ENCODE assay signal across 7 cellular contexts in the genomic region with DNA sequence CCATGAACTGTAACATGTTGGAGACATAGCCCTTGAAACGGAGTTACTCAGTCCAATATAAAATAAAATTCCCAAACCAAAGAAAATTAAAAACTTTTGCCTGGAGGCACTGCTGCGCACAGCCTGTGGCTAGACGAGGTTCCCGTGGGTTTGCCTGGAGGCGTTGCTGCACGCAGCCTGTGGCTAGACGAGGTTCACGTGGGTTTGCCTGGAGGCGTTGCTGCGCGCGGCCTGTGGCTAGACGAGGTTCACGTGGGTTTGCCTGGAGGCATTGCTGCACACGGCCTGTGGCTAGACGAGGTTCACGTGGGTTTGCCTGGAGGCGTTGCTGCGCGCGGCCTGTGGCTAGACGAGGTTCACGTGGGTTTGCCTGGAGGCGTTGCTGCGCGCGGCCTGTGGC.
DNase-seq lines count a peak whose midpoint lies in the region; ATAC-seq and TF ChIP-seq lines count a peak whose summit lies in the region.
"Not testable (repeated sequence)": the region's sequence is repeated elsewhere in the genome, so short reads cannot be mapped to it uniquely, and the experiment has no call there.

No MANE protein-coding gene starts in this region.

- not testable (repeated sequence) for H3K9me3 Mint-ChIP-seq in CD4-positive, alpha-beta memory T cell; CD8-positive, alpha-beta memory T cell; central memory CD8-positive, alpha-beta T cell; effector memory CD8-positive, alpha-beta T cell; immature natural killer cell; nephron

- DNase-seq in CD4-positive, alpha-beta memory T cell, result peak in 4 of 5 donors; percentile 19 to 46 (median 24)
- DNase-seq in CD8-positive, alpha-beta memory T cell, result peak; percentile 10 to 69 (median 41)
- DNase-seq in activated gamma-delta T cell (lab: John Stamatoyannopoulos, UW) (peak; percentile 30), immature natural killer cell (peak; percentile 71 to 79 (median 76))
- DNase-seq in central memory CD8-positive, alpha-beta T cell (ENCODE audit: low spot score in 2 of 2), result not testable (repeated sequence)
- DNase-seq in effector memory CD8-positive, alpha-beta T cell, result peak; percentile 26 to 28 (median 27)

- H3K4me1 ChIP-seq in CD4-positive, alpha-beta memory T cell (ENCODE audit: insufficient read depth, low read length); CD8-positive, alpha-beta memory T cell (ENCODE audit: insufficient read depth, low read length): not testable (repeated sequence)

- not testable (repeated sequence) for H3K36me3 Mint-ChIP-seq in CD4-positive, alpha-beta memory T cell; CD8-positive, alpha-beta memory T cell; central memory CD8-positive, alpha-beta T cell (ENCODE audit: insufficient read depth); effector memory CD8-positive, alpha-beta T cell (ENCODE audit: insufficient read depth); immature natural killer cell; nephron (ENCODE audit: low read depth)

- H3K36me3 ChIP-seq in CD4-positive, alpha-beta memory T cell (ENCODE audit: insufficient read depth, low read length); CD8-positive, alpha-beta memory T cell (ENCODE audit: insufficient read depth, low read length): not testable (repeated sequence)

- intact Hi-C loops in CD4-positive, alpha-beta memory T cell (cut with micrococcal nuclease), result not testable (repeated sequence)

- POLR2A ChIA-PET in CD4-positive, alpha-beta memory T cell (lab: Charles Lee; ENCODE audit: partially characterized antibody), result interaction anchor here (1.0 kb wide), 1 partner anchor 10 kb away, joined by 5 read pairs; no protein-coding TSS in a partner anchor
- POLR2A ChIA-PET in CD8-positive, alpha-beta memory T cell (lab: Charles Lee), result not testable (repeated sequence)

- CTCF ChIA-PET in CD4-positive, alpha-beta memory T cell (lab: Charles Lee; ENCODE audit: partially characterized antibody); CD8-positive, alpha-beta memory T cell (lab: Charles Lee): not testable (repeated sequence)

- peak; percentile 32 for ATAC-seq in central memory CD8-positive, alpha-beta T cell (replicated peaks; ENCODE audit: extremely low read depth, poor library complexity, severe bottlenecking)
- ATAC-seq in effector memory CD8-positive, alpha-beta T cell (replicated peaks), result peak; percentile 58

- H3K27ac Mint-ChIP-seq in CD4-positive, alpha-beta memory T cell; central memory CD8-positive, alpha-beta T cell (ENCODE audit: low read depth): not testable (repeated sequence)
- H3K27ac Mint-ChIP-seq in CD8-positive, alpha-beta memory T cell, result peak overlapping the region in 5 of 8 donors; percentile 16 to 78 (median 64)
- H3K27ac Mint-ChIP-seq in effector memory CD8-positive, alpha-beta T cell, result peak overlapping the region; percentile 19 to 23
- H3K27ac Mint-ChIP-seq in immature natural killer cell, result peak overlapping the region; percentile 69 to 89 (median 82)
- peak overlapping the region; percentile 51 to 92 (median 89) for H3K27ac Mint-ChIP-seq in nephron

- H3K9me3 ChIP-seq in CD4-positive, alpha-beta memory T cell (ENCODE audit: control insufficient read depth in 1 of 2, low read length in 2 of 2); CD8-positive, alpha-beta memory T cell (ENCODE audit: low read length): not testable (repeated sequence)

- peaks cover 6 to 11% of the 10 kb centered on the region in 2 donors for H3K27me3 Mint-ChIP-seq in CD4-positive, alpha-beta memory T cell
- not testable (repeated sequence) for H3K27me3 Mint-ChIP-seq in CD8-positive, alpha-beta memory T cell; nephron (ENCODE audit: low read depth)
- peaks cover 26% of the 10 kb centered on the region for H3K27me3 Mint-ChIP-seq in central memory CD8-positive, alpha-beta T cell
- peaks cover 0 to 22% of the 10 kb centered on the region in 2 donors for H3K27me3 Mint-ChIP-seq in effector memory CD8-positive, alpha-beta T cell
- peaks cover 7 to 12% (median 10%) of the 10 kb centered on the region in 3 donors for H3K27me3 Mint-ChIP-seq in immature natural killer cell (ENCODE audit: low read depth in 3 of 3)

- not testable (repeated sequence) for TF ChIP-seq CTCF in nephron (IDR thresholded peaks at IDR 0.05; ENCODE audit: unreplicated experiment in 3 of 3)

- H3K27me3 ChIP-seq in CD4-positive, alpha-beta memory T cell (ENCODE audit: insufficient read depth, low read length); CD8-positive, alpha-beta memory T cell (ENCODE audit: insufficient read depth, low read length, poor library complexity, severe bottlenecking): not testable (repeated sequence)

- H3K4me3 Mint-ChIP-seq in CD4-positive, alpha-beta memory T cell; central memory CD8-positive, alpha-beta T cell; nephron: not testable (repeated sequence)
- peak overlapping the region in 1 of 7 donors; percentile 19 for H3K4me3 Mint-ChIP-seq in CD8-positive, alpha-beta memory T cell
- H3K4me3 Mint-ChIP-seq in effector memory CD8-positive, alpha-beta T cell, result peak overlapping the region in 1 of 2 donors; percentile 41
- H3K4me3 Mint-ChIP-seq in immature natural killer cell, result peak overlapping the region in 4 of 5 donors; percentile 14 to 51 (median 21)

- peaks cover 3 to 13% (median 7%) of the 10 kb centered on the region in 4 donors for H3K4me1 Mint-ChIP-seq in CD4-positive, alpha-beta memory T cell
- H3K4me1 Mint-ChIP-seq in CD8-positive, alpha-beta memory T cell, result peaks cover 5 to 30% (median 11%) of the 10 kb centered on the region in 3 donors
- not testable (repeated sequence) for H3K4me1 Mint-ChIP-seq in central memory CD8-positive, alpha-beta T cell; effector memory CD8-positive, alpha-beta T cell (ENCODE audit: low read depth in 2 of 2)
- H3K4me1 Mint-ChIP-seq in immature natural killer cell (peaks cover 21 to 43% of the 10 kb centered on the region in 2 donors), nephron (peaks cover 17% of the 10 kb centered on the region)

- not testable (repeated sequence) for H3K27ac ChIP-seq in CD4-positive, alpha-beta memory T cell (ENCODE audit: low read depth, low read length); CD8-positive, alpha-beta memory T cell (ENCODE audit: low read depth, low read length)

- not testable (repeated sequence) for H3K4me3 ChIP-seq in CD4-positive, alpha-beta memory T cell (ENCODE audit: low read length in 2 of 2); CD8-positive, alpha-beta memory T cell (ENCODE audit: low read length)
